8 cellular contexts compared by ENCODE assay signal in the genomic region with DNA sequence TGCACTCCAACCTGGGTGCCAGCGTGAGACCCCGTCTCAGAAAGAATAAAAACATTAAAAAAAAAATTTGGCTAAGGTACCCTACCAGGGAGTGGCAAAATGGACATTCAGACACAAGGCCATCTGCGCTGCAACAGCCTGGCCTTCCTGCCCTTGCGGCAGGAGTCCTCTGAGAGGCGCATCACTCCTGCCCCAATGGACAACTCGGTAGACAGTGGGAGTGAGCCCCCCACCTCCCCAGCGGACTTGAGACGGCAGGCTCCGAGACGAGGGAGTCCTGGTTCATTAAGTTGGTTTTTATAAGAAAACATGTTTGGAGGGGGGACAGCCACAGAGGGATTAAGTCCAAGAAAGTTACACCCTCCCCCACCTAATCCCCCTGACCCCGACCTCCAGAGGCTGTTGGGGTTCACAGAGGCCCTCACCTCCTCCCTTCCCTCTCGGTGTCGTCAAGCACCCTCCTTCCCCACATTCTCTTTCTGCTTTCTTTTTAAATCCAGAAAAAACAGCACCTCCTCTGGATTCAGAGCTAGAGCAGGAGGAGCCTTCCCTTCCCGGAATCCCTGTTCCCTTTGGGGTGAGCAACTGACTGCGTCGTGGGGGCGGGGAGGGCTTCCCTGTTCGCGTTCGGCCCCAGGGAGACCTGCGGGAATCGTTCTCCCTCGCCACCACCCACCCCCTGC. TPM values are rescaled to one million over a fixed set of nuclear protein-coding genes. Genes with fewer than 3 reads are reported as not detected.
DNase-seq lines count a peak whose midpoint lies in the region; ATAC-seq and TF ChIP-seq lines count a peak whose summit lies in the region.

No MANE protein-coding gene starts in this region.

- intact Hi-C loops in heart left ventricle (cut with DNase I) = loop anchor here in 7 of 10 donors (1.0 to 5.0 kb wide), 7 partner anchors 27 to 79 kb away; a partner anchor contains a TSS
- intact Hi-C loops in Right ventricle myocardium inferior (cut with DNase I) = loop anchor here (1.0 kb wide), 2 partner anchors 40 to 80 kb away; a partner anchor contains a TSS
- intact Hi-C loops in activated T-helper 2 cell treated with anti-CD3 and anti-CD28 coated beads, Interferon-gamma antibody, Interleukin-2, Interleukin-4, amounts not matched to agents 10 μg/mL and 5 μg/mL and 100 μg/mL, durations not matched to agents 14 hours and 24 hours and 36 hours (cut with micrococcal nuclease) = loop anchor here (1.0 to 10.0 kb wide), 3 partner anchors 13 to 811 kb away; a partner anchor contains a TSS

- TF ChIP-seq POLR2A in heart left ventricle (IDR thresholded peaks at IDR 0.05) = no peak

- peaks cover 49% of the 10 kb centered on the region for H3K4me1 Mint-ChIP-seq in activated T-helper 2 cell treated with anti-CD3 and anti-CD28 coated beads, Interferon-gamma antibody, Interleukin-2, Interleukin-4, amounts not matched to agents 10 μg/mL and 5 μg/mL and 100 μg/mL, durations not matched to agents 14 hours and 24 hours and 36 hours (ENCODE audit: low read depth)
- H3K4me1 Mint-ChIP-seq in stimulated activated effector memory CD8-positive, alpha-beta T cell treated with anti-CD3 and anti-CD28 coated beads, Interleukin-12 subunit alpha, Interleukin-12 subunit beta, amount 100 ng/mL, for 72 hours = peaks cover 54% of the 10 kb centered on the region

- peak overlapping the region; percentile 92 for H3K27ac Mint-ChIP-seq in activated T-helper 2 cell treated with anti-CD3 and anti-CD28 coated beads, Interferon-gamma antibody, Interleukin-2, Interleukin-4, amounts not matched to agents 10 μg/mL and 5 μg/mL and 100 μg/mL, durations not matched to agents 14 hours and 24 hours and 36 hours
- peak overlapping the region; percentile 93 for H3K27ac Mint-ChIP-seq in stimulated activated effector memory CD8-positive, alpha-beta T cell treated with anti-CD3 and anti-CD28 coated beads, Interleukin-12 subunit alpha, Interleukin-12 subunit beta, amount 100 ng/mL, for 72 hours

- H3K4me1 ChIP-seq in heart left ventricle = peaks cover 1 to 73% (median 43%) of the 10 kb centered on the region in 12 donors

- peaks cover 23% of the 10 kb centered on the region for H3K36me3 Mint-ChIP-seq in activated T-helper 2 cell treated with anti-CD3 and anti-CD28 coated beads, Interferon-gamma antibody, Interleukin-2, Interleukin-4, amounts not matched to agents 10 μg/mL and 5 μg/mL and 100 μg/mL, durations not matched to agents 14 hours and 24 hours and 36 hours (ENCODE audit: low read depth)
- peaks cover 56% of the 10 kb centered on the region for H3K36me3 Mint-ChIP-seq in stimulated activated effector memory CD8-positive, alpha-beta T cell treated with anti-CD3 and anti-CD28 coated beads, Interleukin-12 subunit alpha, Interleukin-12 subunit beta, amount 100 ng/mL, for 72 hours

- ATAC-seq in heart left ventricle (peak in 2 of 4 donors; percentile 11 to 31), Right ventricle myocardium inferior (no peak), GM19395 (IDR thresholded peaks at IDR 0.05; ENCODE audit: unreplicated experiment) (no peak), GM21367 (IDR thresholded peaks at IDR 0.05; ENCODE audit: unreplicated experiment) (no peak)
- ATAC-seq in stimulated activated effector memory CD8-positive, alpha-beta T cell treated with anti-CD3 and anti-CD28 coated beads, Interleukin-12 subunit alpha, Interleukin-12 subunit beta, amount 100 ng/mL, for 72 hours = no peak
- no peak for ATAC-seq in activated CD4-positive, CD25-positive, alpha-beta regulatory T cell treated with anti-CD3 and anti-CD28 coated beads, Interleukin-2, amount 50 U/mL, for 24 hours

- DNase-seq in heart left ventricle (no peak), Right ventricle myocardium inferior (ENCODE audit: missing footprints) (no peak)
- no peak for DNase-seq in activated T-helper 2 cell treated with anti-CD3 and anti-CD28 coated beads, Interferon-gamma antibody, Interleukin-2, Interleukin-4, amounts not matched to agents 10 μg/mL and 5 μg/mL and 100 μg/mL, durations not matched to agents 14 hours and 24 hours and 36 hours (ENCODE audit: low spot score)
- no peak for DNase-seq in stimulated activated effector memory CD8-positive, alpha-beta T cell treated with anti-CD3 and anti-CD28 coated beads, Interleukin-12 subunit alpha, Interleukin-12 subunit beta, amount 100 ng/mL, for 72 hours (ENCODE audit: low spot score in 2 of 2)

- no peak for TF ChIP-seq CTCF in heart left ventricle (IDR thresholded peaks at IDR 0.05)

- H3K4me3 ChIP-seq in heart left ventricle (peak overlapping the region; percentile 62 to 95 (median 86)), iPS-11a (ENCODE audit: low read depth, low read length) (peak overlapping the region; percentile 44)

- no peaks in the 10 kb centered on the region for H3K27me3 ChIP-seq in heart left ventricle

- no peaks in the 10 kb centered on the region for H3K9me3 ChIP-seq in heart left ventricle

- peak overlapping the region; percentile 85 for H3K4me3 Mint-ChIP-seq in activated T-helper 2 cell treated with anti-CD3 and anti-CD28 coated beads, Interferon-gamma antibody, Interleukin-2, Interleukin-4, amounts not matched to agents 10 μg/mL and 5 μg/mL and 100 μg/mL, durations not matched to agents 14 hours and 24 hours and 36 hours (ENCODE audit: low read depth)
- peak overlapping the region; percentile 84 for H3K4me3 Mint-ChIP-seq in stimulated activated effector memory CD8-positive, alpha-beta T cell treated with anti-CD3 and anti-CD28 coated beads, Interleukin-12 subunit alpha, Interleukin-12 subunit beta, amount 100 ng/mL, for 72 hours

- peaks cover 0 to 20% (median 16%) of the 10 kb centered on the region in 9 donors for H3K36me3 ChIP-seq in heart left ventricle

- H3K27ac ChIP-seq in heart left ventricle = peak overlapping the region; percentile 93 to 100 (median 98)

- no peaks in the 10 kb centered on the region for H3K27me3 Mint-ChIP-seq in activated T-helper 2 cell treated with anti-CD3 and anti-CD28 coated beads, Interferon-gamma antibody, Interleukin-2, Interleukin-4, amounts not matched to agents 10 μg/mL and 5 μg/mL and 100 μg/mL, durations not matched to agents 14 hours and 24 hours and 36 hours (ENCODE audit: low read depth)

- H3K9me3 Mint-ChIP-seq in activated T-helper 2 cell treated with anti-CD3 and anti-CD28 coated beads, Interferon-gamma antibody, Interleukin-2, Interleukin-4, amounts not matched to agents 10 μg/mL and 5 μg/mL and 100 μg/mL, durations not matched to agents 14 hours and 24 hours and 36 hours = no peaks in the 10 kb centered on the region
- H3K9me3 Mint-ChIP-seq in stimulated activated effector memory CD8-positive, alpha-beta T cell treated with anti-CD3 and anti-CD28 coated beads, Interleukin-12 subunit alpha, Interleukin-12 subunit beta, amount 100 ng/mL, for 72 hours = no peaks in the 10 kb centered on the region

- 21 to 25% (median 24%) methylated on average over 22 to 23 of the region's 23 CpGs for WGBS in heart left ventricle, 4 donors

RNA-seq across cellular contexts. Expression of a gene that starts 1.8 kb away (rescaled TPM):
- total RNA-seq in heart left ventricle (100 to 1,000 TPM in 1 of 9 donors, 10 to 100 TPM in 4, 1 to 10 TPM in 4; 4.0 to 133 (median 15.3) TPM), Right ventricle myocardium inferior (5.5 TPM)
- polyA plus RNA-seq in heart left ventricle = 10 to 100 TPM; 13.9 to 16.2 TPM
- total RNA-seq in activated T-helper 2 cell treated with anti-CD3 and anti-CD28 coated beads, Interferon-gamma antibody, Interleukin-2, Interleukin-4, amounts not matched to agents 10 μg/mL and 5 μg/mL and 100 μg/mL, durations not matched to agents 14 hours and 24 hours and 36 hours = 41.9 and 43.0 TPM in 2 replicates

RNA-seq across cellular contexts. Expression of a gene that starts 24.6 kb away (rescaled TPM):
- 10 to 100 TPM in 3 of 9 donors, 1 to 10 TPM in 6; 1.6 to 11.2 (median 6.2) TPM for total RNA-seq in heart left ventricle
- polyA plus RNA-seq in heart left ventricle = 1 to 10 TPM; 2.8 to 3.9 TPM
- 5.2 TPM for total RNA-seq in Right ventricle myocardium inferior
- 9.7 and 11.1 TPM in 2 replicates for total RNA-seq in activated T-helper 2 cell treated with anti-CD3 and anti-CD28 coated beads, Interferon-gamma antibody, Interleukin-2, Interleukin-4, amounts not matched to agents 10 μg/mL and 5 μg/mL and 100 μg/mL, durations not matched to agents 14 hours and 24 hours and 36 hours
